ENCODE assay signal across 1 cellular context in genomic region chr6:163630096-163630495, GRCh38.
TF ChIP-seq lines count a peak whose summit lies in the region.

No MANE protein-coding gene starts in this region.

TF ChIP-seq in GM23338, 12 proteins besides CTCF, POLR2A, EP300 and RAD21 (continued from another document):
- no peak for TF ChIP-seq ZNF462 (CRISPR knock-in tag; IDR thresholded peaks at IDR 0.05)
- TF ChIP-seq CREB1 (CRISPR knock-in tag; IDR thresholded peaks at IDR 0.05; ENCODE audit: low read depth): no peak
- no peak for TF ChIP-seq ZNF331 (CRISPR knock-in tag; IDR thresholded peaks at IDR 0.05; ENCODE audit: low read depth)
